ENCODE assay signal across 21 cellular contexts in the genomic region with DNA sequence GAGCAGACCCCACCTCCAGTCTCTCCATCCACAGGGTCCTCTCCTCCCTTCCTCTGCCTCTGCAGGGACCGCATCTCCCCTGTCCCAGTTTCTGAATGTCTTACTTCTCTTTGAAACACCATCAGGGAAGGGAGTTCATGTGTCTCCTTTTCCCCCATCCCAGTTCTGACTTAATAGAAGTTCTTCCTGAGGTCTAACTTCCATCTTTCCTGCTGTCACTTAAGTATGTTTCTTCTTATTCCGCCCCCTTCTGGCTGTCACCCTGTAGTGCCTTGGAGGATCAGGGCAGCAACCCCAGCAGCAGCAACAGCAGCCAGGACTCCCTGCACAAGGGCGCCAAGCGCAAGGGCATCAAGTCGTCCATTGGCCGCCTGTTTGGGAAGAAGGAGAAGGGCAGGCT. TPM values are rescaled to one million over a fixed set of nuclear protein-coding genes. Genes with fewer than 3 reads are reported as not detected.
DNase-seq lines count a peak whose midpoint lies in the region; ATAC-seq and TF ChIP-seq lines count a peak whose summit lies in the region.
"Had no signal": no experiment of that assay in that cellular context is flagged by ENCODE, and none has a peak within 500 bp of the region (broad histone marks: within the 10 kb centered on the region; RNA-seq: fewer than 3 reads in every experiment).

No MANE protein-coding gene starts in this region.

- in situ Hi-C loops in ACHN (cut with HindIII; ENCODE audit: low pct_ligation_motif_present, low pct_unique_long_range_greater_than_20kb, low sequenced_read_pairs) = no loop called here
- in situ Hi-C loops in GM13977 (cut with MboI; ENCODE audit: low pct_unique_long_range_greater_than_20kb, low sequenced_read_pairs, unreplicated experiment) = no loop called here
- in situ Hi-C loops in SK-MEL-5 (cut with HindIII; ENCODE audit: low pct_unique_long_range_greater_than_20kb, low sequenced_read_pairs) = no loop called here

- H3K27me3 Mint-ChIP-seq in activated CD4-positive, alpha-beta memory T cell treated with anti-CD3 and anti-CD28 coated beads, Interleukin-2, amount 10 ng/mL, durations not matched to agents 7 days and 5 days = peaks cover under 1% of the 10 kb centered on the region

- CTCF ChIA-PET in activated CD4-positive, alpha-beta memory T cell treated with anti-CD3 and anti-CD28 coated beads, Interleukin-2, amount 10 ng/mL, durations not matched to agents 7 days and 5 days (lab: Charles Lee) = interaction anchor here (2.8 kb wide), 1 partner anchor 17 kb away, joined by 19 read pairs; no protein-coding TSS in a partner anchor

- no peak for ATAC-seq in HG02763 (IDR thresholded peaks at IDR 0.05; ENCODE audit: unreplicated experiment)
- ATAC-seq: body of pancreas had no signal

- H3K27ac Mint-ChIP-seq in activated CD4-positive, alpha-beta memory T cell treated with anti-CD3 and anti-CD28 coated beads, Interleukin-2, amount 10 ng/mL, durations not matched to agents 7 days and 5 days = no peak overlapping the region

- no peak overlapping the region for H3K4me3 Mint-ChIP-seq in activated CD4-positive, alpha-beta memory T cell treated with anti-CD3 and anti-CD28 coated beads, Interleukin-2, amount 10 ng/mL, durations not matched to agents 7 days and 5 days

- no peaks in the 10 kb centered on the region for H3K4me1 Mint-ChIP-seq in activated CD4-positive, alpha-beta memory T cell treated with anti-CD3 and anti-CD28 coated beads, Interleukin-2, amount 10 ng/mL, durations not matched to agents 7 days and 5 days

- POLR2A ChIA-PET in activated CD4-positive, alpha-beta memory T cell treated with anti-CD3 and anti-CD28 coated beads, Interleukin-2, amount 10 ng/mL, durations not matched to agents 7 days and 5 days (lab: Charles Lee) = no interaction called here

- H3K9me3 Mint-ChIP-seq in activated CD4-positive, alpha-beta memory T cell treated with anti-CD3 and anti-CD28 coated beads, Interleukin-2, amount 10 ng/mL, durations not matched to agents 7 days and 5 days = no peaks in the 10 kb centered on the region

- no peaks in the 10 kb centered on the region for H3K36me3 Mint-ChIP-seq in activated CD4-positive, alpha-beta memory T cell treated with anti-CD3 and anti-CD28 coated beads, Interleukin-2, amount 10 ng/mL, durations not matched to agents 7 days and 5 days (ENCODE audit: low read depth)

- TF ChIP-seq CTCF in GM13977 (IDR thresholded peaks at IDR 0.05; ENCODE audit: extremely low read depth, insufficient read depth, missing control alignments) (peak; percentile 36), fibroblast of villous mesenchyme (IDR thresholded peaks at IDR 0.05; ENCODE audit: insufficient read depth, low read depth, low read length) (peak; percentile 22)

- no peak overlapping the region for H3K4me3 ChIP-seq in fibroblast of villous mesenchyme (ENCODE audit: low read depth, low read length)
- H3K4me3 ChIP-seq: body of pancreas, lung, PC-9, sigmoid colon, tibial nerve had no signal

- DNase-seq in ACHN (peak; percentile 17), GM13977 (ENCODE audit: low spot score) (no peak), SK-MEL-5 (ENCODE audit: low read depth, low spot score) (peak; percentile 38), fibroblast of villous mesenchyme (ENCODE audit: low read depth) (no peak)
- no peak for DNase-seq in activated T-cell treated with anti-CD3 and anti-CD28 coated beads, Interleukin-2, amount 50 U/mL, for 48 hours
- DNase-seq in activated CD4-positive, alpha-beta memory T cell treated with anti-CD3 and anti-CD28 coated beads, Interleukin-2, amount 10 ng/mL, durations not matched to agents 7 days and 5 days = no peak
- DNase-seq in activated CD8-positive, alpha-beta memory T cell treated with anti-CD3 and anti-CD28 coated beads, Interleukin-2, amount 50 U/mL, for 4 hours = no peak
- DNase-seq: activated CD4-positive, CD25-positive, alpha-beta regulatory T cell; activated naive CD4-positive, alpha-beta T cell treated with Interleukin-2 at 50 U/mL for 16 hours; body of pancreas; Caco-2; NCI-H1436 treated with DMSO at 0.1 percent for 48 hours; NCI-H446; PC-9; sigmoid colon; stimulated activated CD4-positive, alpha-beta T cell treated with anti-CD3 and anti-CD28 coated beads, Interleukin-4, amount 100 ng/mL, for 4 hours had no signal

RNA-seq across cellular contexts. Expression of gene MYOG, which starts 29.3 kb away (rescaled TPM):
- not detected in 2 replicates for total RNA-seq in SK-MEL-5 (2014; rRNA removed; shearing (Covaris generic))
- not detected in 2 replicates for polyA plus RNA-seq in SK-MEL-5 (2015; cell fraction: cytosol; rRNA removed)
- not detected in 2 replicates for polyA plus RNA-seq in SK-MEL-5 (2015; cell fraction: nucleus; rRNA removed)
- not detected in 2 replicates for total RNA-seq in fibroblast of villous mesenchyme
- not detected for total RNA-seq in activated CD4-positive, alpha-beta memory T cell treated with anti-CD3 and anti-CD28 coated beads, Interleukin-2, amount 10 ng/mL, durations not matched to agents 7 days and 5 days
- total RNA-seq: body of pancreas, Caco-2, fibroblast of lung, lung, PC-9, sigmoid colon, tibial nerve had no signal
- polyA plus RNA-seq: AG04450, fibroblast of lung, lung, sigmoid colon had no signal

RNA-seq across cellular contexts. Expression of gene PPFIA4, which starts 30.2 kb away (rescaled TPM):
- total RNA-seq in SK-MEL-5 (2014; rRNA removed; shearing (Covaris generic)) = 4.5 and 4.8 TPM in 2 replicates
- 0.90 and 1.4 TPM in 2 replicates for polyA plus RNA-seq in SK-MEL-5 (2015; cell fraction: cytosol; rRNA removed)
- polyA plus RNA-seq in SK-MEL-5 (2015; cell fraction: nucleus; rRNA removed) = 29.8 and 30.8 TPM in 2 replicates
- 1.6 and 4.3 TPM in 2 replicates for total RNA-seq in fibroblast of villous mesenchyme
- 10 to 100 TPM; 28.9 to 29.3 TPM for total RNA-seq in activated CD4-positive, alpha-beta memory T cell treated with anti-CD3 and anti-CD28 coated beads, Interleukin-2, amount 10 ng/mL, durations not matched to agents 7 days and 5 days
- total RNA-seq: body of pancreas had no signal

RNA-seq across cellular contexts. Expression of gene TMEM183A, which starts 49.3 kb away (rescaled TPM):
- 64.8 and 78.1 TPM in 2 replicates for total RNA-seq in SK-MEL-5 (2014; rRNA removed; shearing (Covaris generic))
- polyA plus RNA-seq in SK-MEL-5 (2015; cell fraction: cytosol; rRNA removed) = 51.4 and 55.3 TPM in 2 replicates
- polyA plus RNA-seq in SK-MEL-5 (2015; cell fraction: nucleus; rRNA removed) = 206 and 207 TPM in 2 replicates
- total RNA-seq in fibroblast of villous mesenchyme = 102 and 139 TPM in 2 replicates
- total RNA-seq in activated CD4-positive, alpha-beta memory T cell treated with anti-CD3 and anti-CD28 coated beads, Interleukin-2, amount 10 ng/mL, durations not matched to agents 7 days and 5 days = 10 to 100 TPM; 69.1 to 72.6 TPM

Comparison
In these comparisons a context has a peak if more than half of its experiments do, and no peak if none do; other contexts are left out.
1. DNase-seq: peak in ACHN (single experiment) and SK-MEL-5 (single experiment); none in GM13977 (single experiment), fibroblast of villous mesenchyme (single experiment), activated T-cell treated with anti-CD3 and anti-CD28 coated beads, Interleukin-2, amount 50 U/mL, for 48 hours (0 of 2), activated CD4-positive, alpha-beta memory T cell treated with anti-CD3 and anti-CD28 coated beads, Interleukin-2, amount 10 ng/mL, durations not matched to agents 7 days and 5 days (single experiment) and activated CD8-positive, alpha-beta memory T cell treated with anti-CD3 and anti-CD28 coated beads, Interleukin-2, amount 50 U/mL, for 4 hours (single experiment).